22 cellular contexts compared by ENCODE assay signal in the genomic region with DNA sequence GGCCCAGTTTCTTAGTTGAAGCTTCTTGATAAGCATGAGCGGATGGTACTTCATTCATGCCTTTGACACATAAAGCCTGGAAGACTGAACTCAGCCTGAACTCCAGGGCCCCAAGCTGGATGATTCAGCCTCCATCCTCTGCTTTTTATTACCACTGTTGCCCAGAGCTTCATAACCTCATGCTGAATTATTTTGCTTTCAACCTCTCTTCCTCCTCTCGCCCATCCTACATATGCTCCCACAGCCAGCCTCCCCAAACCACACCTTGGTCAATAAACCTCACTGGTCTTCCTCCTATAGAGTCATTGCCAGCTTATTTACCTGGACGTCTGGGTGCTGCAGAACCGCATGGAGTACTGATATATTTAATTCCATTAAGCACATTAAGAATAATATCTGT.
"Had no signal": no experiment of that assay in that cellular context is flagged by ENCODE, and none has a peak within 500 bp of the region (broad histone marks: within the 10 kb centered on the region; RNA-seq: fewer than 3 reads in every experiment).

No MANE protein-coding gene starts in this region.

- DNase-seq: effector CD4-positive, alpha-beta T cell; endodermal cell; gastrocnemius medialis; heart right ventricle; islet precursor cell; left ventricle myocardium superior; naive thymus-derived CD8-positive, alpha-beta T cell; psoas muscle; sigmoid colon; stimulated activated CD4-positive, alpha-beta T cell treated with anti-CD3 and anti-CD28 coated beads, Interleukin-12 subunit alpha, Interleukin-12 subunit beta, amount 100 ng/mL, for 4 hours; stimulated activated CD4-positive, alpha-beta T cell treated with anti-CD3 and anti-CD28 coated beads, Interleukin-4, amount 100 ng/mL, for 1 hour; stimulated activated CD8-positive, alpha-beta memory T cell treated with anti-CD3 and anti-CD28 coated beads, Interleukin-4, amount 100 ng/mL, for 48 hours; stimulated activated naive CD8-positive, alpha-beta T cell treated with anti-CD3 and anti-CD28 coated beads, Interleukin-15, Interleukin-2, amounts not matched to agents 100 U/mL and 50 U/mL, for 24 hours; thyroid gland; upper lobe of left lung had no signal

- H3K4me1 ChIP-seq: gastrocnemius medialis, heart right ventricle, psoas muscle, sigmoid colon, suprapubic skin, thyroid gland, upper lobe of left lung, vagina had no signal

- H3K27me3 ChIP-seq: gastrocnemius medialis, neutrophil, sigmoid colon, suprapubic skin, thyroid gland, upper lobe of left lung, vagina had no signal

- H3K27ac ChIP-seq: coronary artery, gastrocnemius medialis, heart right ventricle, neutrophil, psoas muscle, sigmoid colon, skin epidermis, suprapubic skin, thyroid gland, upper lobe of left lung, vagina had no signal

- H3K36me3 ChIP-seq: gastrocnemius medialis, heart right ventricle, neutrophil, sigmoid colon, suprapubic skin, thyroid gland, upper lobe of left lung, vagina had no signal

- H3K9me3 ChIP-seq: gastrocnemius medialis, heart right ventricle, neutrophil, psoas muscle, sigmoid colon, suprapubic skin, thyroid gland, upper lobe of left lung, vagina had no signal

- ATAC-seq: gastrocnemius medialis; heart right ventricle; left ventricle myocardium superior; naive thymus-derived CD8-positive, alpha-beta T cell; psoas muscle; stimulated activated effector memory CD8-positive, alpha-beta T cell treated with anti-CD3 and anti-CD28 coated beads, Interleukin-12 subunit alpha, Interleukin-12 subunit beta, amount 100 ng/mL, for 72 hours; stimulated activated naive CD8-positive, alpha-beta T cell treated with anti-CD3 and anti-CD28 coated beads, Interleukin-15, Interleukin-2, amounts not matched to agents 100 U/mL and 50 U/mL, for 24 hours had no signal

- FAIRE-seq: endothelial cell of umbilical vein had no signal

- H3K4me3 ChIP-seq: coronary artery, gastrocnemius medialis, heart right ventricle, psoas muscle, sigmoid colon, skin epidermis, suprapubic skin, thyroid gland, upper lobe of left lung, vagina had no signal
